1 cellular context compared by ENCODE assay signal in the genomic region with DNA sequence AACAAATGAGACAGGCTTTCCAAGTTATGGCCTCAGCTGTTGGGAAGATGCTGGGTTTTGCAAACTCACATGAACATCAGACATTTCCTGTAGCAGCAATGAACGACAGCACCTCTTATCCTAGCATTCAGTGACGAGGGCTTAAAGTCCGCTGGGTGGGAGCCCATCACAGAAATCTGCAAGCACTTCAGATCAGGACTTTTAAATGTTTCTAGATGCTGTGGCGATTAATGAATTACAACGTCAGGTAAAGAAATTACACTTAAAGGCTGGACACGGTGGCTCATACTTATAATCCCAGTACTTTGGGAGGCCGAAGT.
TF ChIP-seq lines count a peak whose summit lies in the region.

No MANE protein-coding gene starts in this region.

TF ChIP-seq in endothelial cell of umbilical vein, 7 proteins besides CTCF, POLR2A, EP300 and RAD21:
- no peak for TF ChIP-seq MYC (IDR thresholded peaks at IDR 0.05; ENCODE audit: low read depth, low read length)
- no peak for TF ChIP-seq POLR2AphosphoS5 (IDR thresholded peaks at IDR 0.05; ENCODE audit: insufficient read depth, low read depth, low read length)
- TF ChIP-seq JUN (IDR thresholded peaks at IDR 0.05; ENCODE audit: borderline replicate concordance, insufficient read depth, insufficient read length, low read depth): no peak
- TF ChIP-seq FOS (IDR thresholded peaks at IDR 0.05; ENCODE audit: borderline replicate concordance, insufficient read depth, low read length): no peak
- no peak for TF ChIP-seq MAX (IDR thresholded peaks at IDR 0.05; ENCODE audit: insufficient read depth, insufficient read length)
- no peak for TF ChIP-seq EZH2 (IDR thresholded peaks at IDR 0.05; ENCODE audit: borderline replicate concordance, low read depth, low read length, severe bottlenecking)
- no peak for TF ChIP-seq GATA2 (IDR thresholded peaks at IDR 0.05; ENCODE audit: insufficient read depth, insufficient read length, low read depth, low read length)
